In genomic region chr10:16195894-16196293, GRCh38 we compare ENCODE assay signal across 23 cellular contexts.
"Had no signal": no experiment of that assay in that cellular context is flagged by ENCODE, and none has a peak within 500 bp of the region (broad histone marks: within the 10 kb centered on the region; RNA-seq: fewer than 3 reads in every experiment).

No MANE protein-coding gene starts in this region.

- H3K9me3 ChIP-seq: lower lobe of right lung, neutrophil, pancreas, right lobe of liver, stomach had no signal

- H3K36me3 Mint-ChIP-seq: activated CD4-positive, alpha-beta memory T cell treated with anti-CD3 and anti-CD28 coated beads for 36 hours; naive thymus-derived CD8-positive, alpha-beta T cell had no signal

- H3K27me3 ChIP-seq: brain microvascular endothelial cell, neutrophil, pancreas, right lobe of liver, stomach, upper lobe of left lung had no signal

- H3K4me1 Mint-ChIP-seq: activated B cell treated with CpG ODN at 0.5 μM for 24 hours had no signal

- H3K4me3 Mint-ChIP-seq: activated B cell treated with CpG ODN at 0.5 μM for 24 hours; activated CD4-positive, alpha-beta memory T cell treated with anti-CD3 and anti-CD28 coated beads for 36 hours; activated T-cell treated with anti-CD3 and anti-CD28 coated beads, Interleukin-2, amount 50 U/mL, for 24 hours; naive thymus-derived CD8-positive, alpha-beta T cell had no signal

- H3K27me3 Mint-ChIP-seq: activated B cell treated with CpG ODN at 0.5 μM for 24 hours; activated CD4-positive, alpha-beta memory T cell treated with anti-CD3 and anti-CD28 coated beads for 36 hours; activated T-cell treated with anti-CD3 and anti-CD28 coated beads, Interleukin-2, amount 50 U/mL, for 24 hours had no signal

- H3K9me3 Mint-ChIP-seq: activated B cell treated with CpG ODN at 0.5 μM for 24 hours had no signal

- ATAC-seq: lower lobe of right lung; naive thymus-derived CD8-positive, alpha-beta T cell; pancreas; right lobe of liver had no signal

- H3K27ac Mint-ChIP-seq: activated B cell treated with CpG ODN at 0.5 μM for 24 hours; activated CD4-positive, alpha-beta memory T cell treated with anti-CD3 and anti-CD28 coated beads for 36 hours; activated T-cell treated with anti-CD3 and anti-CD28 coated beads, Interleukin-2, amount 50 U/mL, for 24 hours; naive thymus-derived CD8-positive, alpha-beta T cell had no signal

- H3K4me3 ChIP-seq: lower lobe of right lung, pancreas, right lobe of liver, stomach, upper lobe of left lung had no signal

- H3K36me3 ChIP-seq: brain microvascular endothelial cell, lower lobe of right lung, neutrophil, pancreas, right lobe of liver, stomach, upper lobe of left lung had no signal

- H3K27ac ChIP-seq: brain microvascular endothelial cell, lower lobe of right lung, neutrophil, pancreas, right lobe of liver, stomach, upper lobe of left lung had no signal

- DNase-seq: activated B cell treated with CpG ODN at 0.5 μM for 24 hours; activated CD4-positive, alpha-beta memory T cell treated with anti-CD3 and anti-CD28 coated beads for 36 hours; activated CD4-positive, alpha-beta T cell treated with anti-CD3 and anti-CD28 coated beads for 4 hours; activated effector memory CD4-positive, alpha-beta T cell treated with Interleukin-2 at 50 U/mL for 16 hours; activated naive CD4-positive, alpha-beta T cell treated with anti-CD3 and anti-CD28 coated beads, Interleukin-2, amount 50 U/mL, for 16 hours; activated T-cell treated with anti-CD3 and anti-CD28 coated beads, Interleukin-2, amount 50 U/mL, for 24 hours; aorta; brain microvascular endothelial cell; central memory CD4-positive, alpha-beta T cell; foreskin melanocyte; glutamatergic neuron; hippocampal formation; islet precursor cell; lower lobe of right lung; naive thymus-derived CD8-positive, alpha-beta T cell; pancreas; right lobe of liver; stimulated activated CD4-positive, alpha-beta T cell treated with anti-CD3 and anti-CD28 coated beads, Interleukin-15, amount 100 ng/mL, for 24 hours; stimulated activated CD4-positive, alpha-beta T cell treated with anti-CD3 and anti-CD28 coated beads, Interleukin-2, amount 100 ng/mL, for 48 hours; stomach; SW 1271; upper lobe of left lung had no signal

- H3K4me1 ChIP-seq: lower lobe of right lung, pancreas, right lobe of liver, stomach, upper lobe of left lung had no signal
